12 cellular contexts compared by ENCODE assay signal in the genomic region with DNA sequence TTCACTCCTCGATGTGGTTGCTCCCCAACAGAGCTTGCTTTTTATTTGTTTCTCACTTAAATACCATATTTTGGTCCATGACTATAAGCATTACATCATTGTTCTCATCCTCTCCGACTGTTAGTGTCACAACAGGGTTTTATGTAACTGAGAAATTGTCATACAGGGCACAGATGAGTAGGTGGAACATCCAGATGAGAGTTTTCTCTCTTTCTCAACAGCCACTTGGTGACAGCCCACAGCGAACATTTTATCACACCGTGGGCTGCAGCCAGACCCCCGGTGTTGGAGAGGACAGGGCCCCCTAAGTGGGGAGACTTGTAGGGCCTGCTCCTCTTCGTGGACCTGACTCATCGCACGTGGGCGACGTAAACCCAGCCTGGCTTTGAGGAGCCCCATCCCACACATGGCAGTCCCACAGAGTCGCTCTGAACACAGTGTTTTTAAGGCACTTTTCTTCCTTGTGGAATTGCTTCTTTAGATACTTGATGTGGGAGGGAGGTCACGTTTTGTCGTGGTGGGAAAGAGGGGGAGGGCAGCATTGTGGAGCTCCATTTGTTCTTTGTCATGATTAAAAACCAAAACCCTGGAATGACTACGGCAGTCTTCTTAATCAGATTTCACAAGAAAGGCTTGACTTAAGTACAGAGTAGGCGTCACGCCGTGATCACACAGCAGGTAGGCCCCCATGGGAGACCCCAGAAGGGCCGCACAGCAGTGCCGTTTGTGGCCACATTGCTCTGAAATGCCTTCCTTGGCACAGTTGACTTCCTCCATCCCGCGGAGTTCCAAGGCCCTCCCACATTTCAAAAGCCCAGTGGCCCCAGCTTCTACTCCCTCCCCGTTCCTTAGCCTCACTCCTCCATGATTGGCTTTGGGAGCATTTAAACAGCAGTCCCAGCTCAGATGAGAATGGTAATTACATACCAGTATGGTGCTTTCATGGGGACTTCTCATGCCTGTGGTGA.
DNase-seq lines count a peak whose midpoint lies in the region; ATAC-seq and TF ChIP-seq lines count a peak whose summit lies in the region.
"Had no signal": no experiment of that assay in that cellular context is flagged by ENCODE, and none has a peak within 500 bp of the region (broad histone marks: within the 10 kb centered on the region; RNA-seq: fewer than 3 reads in every experiment).

No MANE protein-coding gene starts in this region.

- no peaks in the 10 kb centered on the region for H3K27me3 ChIP-seq in spleen (replicated peaks in 1 of 7)
- H3K27me3 ChIP-seq: cardiac muscle cell, SJSA1 had no signal

- H3K36me3 Mint-ChIP-seq in T-helper 17 cell (ENCODE audit: low read depth): peaks cover 4% of the 10 kb centered on the region

- CTCF ChIA-PET in HEK293T (lab: Yijun Ruan, JAX): interaction anchor here (0.6 to 1.5 kb wide), 3 partner anchors 15 to 294 kb away, joined by 4 to 12 read pairs (median 5); no protein-coding TSS in a partner anchor

- POLR2A ChIA-PET in HEK293T (lab: Yijun Ruan, JAX): no interaction called here

- ATAC-seq in T-helper 17 cell (no peak), left cardiac atrium (peak; percentile 32 to 75)
- ATAC-seq: CD8-positive, alpha-beta T cell had no signal

- no peak overlapping the region for H3K4me3 ChIP-seq in spleen
- H3K4me3 ChIP-seq: cardiac muscle cell, lung, SJSA1 had no signal

- intact Hi-C loops in left cardiac atrium (cut with DNase I) (loop anchor here in 1 of 2 donors (10.0 kb wide), 1 partner anchor 124 kb away; no protein-coding TSS in a partner anchor), spleen (cut with DNase I; ENCODE audit: low total_unique reads) (no loop called here)

- peak; percentile 66 for DNase-seq in Ammon's horn (ENCODE audit: low spot score)
- DNase-seq in T-helper 17 cell: no peak
- DNase-seq in left cardiac atrium: peak; percentile 37
- DNase-seq in spleen: no peak
- no peak for DNase-seq in HEK293T (ENCODE audit: extremely low spot score)
- DNase-seq in glomerular visceral epithelial cell (ENCODE audit: extremely low spot score): no peak
- DNase-seq in kidney glomerular epithelial cell (lab: John Stamatoyannopoulos, UW): no peak
- DNase-seq: CD8-positive, alpha-beta T cell had no signal

- H3K27ac Mint-ChIP-seq in T-helper 17 cell: peak overlapping the region; percentile 11
- H3K27ac Mint-ChIP-seq: CD8-positive, alpha-beta T cell had no signal

- H3K4me1 Mint-ChIP-seq in T-helper 17 cell: peaks cover 10% of the 10 kb centered on the region

- H3K27ac ChIP-seq in spleen: peak overlapping the region in 6 of 8 donors; percentile 16 to 68 (median 49)
- H3K27ac ChIP-seq: cardiac muscle cell, epithelial cell of prostate, SJSA1 had no signal

- no peak for TF ChIP-seq POLR2A in spleen (IDR thresholded peaks at IDR 0.05)

- H3K4me1 ChIP-seq in spleen: peaks cover 0 to 17% (median 7%) of the 10 kb centered on the region in 6 donors
- H3K4me1 ChIP-seq: SJSA1 had no signal

- no peaks in the 10 kb centered on the region for H3K27me3 Mint-ChIP-seq in T-helper 17 cell

- H3K9me3 ChIP-seq in T-helper 17 cell (ENCODE audit: control insufficient read depth, low read length, poor library complexity, severe bottlenecking): no peaks in the 10 kb centered on the region
- H3K9me3 ChIP-seq in spleen: no peaks in the 10 kb centered on the region
- H3K9me3 ChIP-seq: SJSA1 had no signal

- WGBS in spleen, 5 donors: 66 to 79% (median 74%) methylated on average over 22 of the region's 22 CpGs

- H3K4me3 Mint-ChIP-seq in T-helper 17 cell: no peak overlapping the region
- H3K4me3 Mint-ChIP-seq: CD8-positive, alpha-beta T cell had no signal

- no peak for TF ChIP-seq CTCF in spleen (IDR thresholded peaks at IDR 0.05 in 8 of 11, conservative IDR thresholded peaks at IDR 0.05 in 3 of 11)

- peaks cover 0 to 45% (median 0%) of the 10 kb centered on the region in 6 donors for H3K36me3 ChIP-seq in spleen
- H3K36me3 ChIP-seq: cardiac muscle cell, SJSA1 had no signal

TF ChIP-seq in HEK293T, 16 proteins besides CTCF, POLR2A, EP300 and RAD21:
- TF ChIP-seq SP1 (IDR thresholded peaks at IDR 0.05) (no peak), ARNT (IDR thresholded peaks at IDR 0.05) (no peak), ZNF384 (IDR thresholded peaks at IDR 0.05) (no peak), NFRKB (IDR thresholded peaks at IDR 0.05) (no peak)

Comparison
In these comparisons a context has a peak if more than half of its experiments do, and no peak if none do; other contexts are left out.
1. DNase-seq: peak in Ammon's horn (single experiment) and left cardiac atrium (single experiment); none in T-helper 17 cell (0 of 3), spleen (single experiment), HEK293T (single experiment), glomerular visceral epithelial cell (single experiment) and kidney glomerular epithelial cell (single experiment).